1 cellular context compared by ENCODE assay signal in the genomic region with DNA sequence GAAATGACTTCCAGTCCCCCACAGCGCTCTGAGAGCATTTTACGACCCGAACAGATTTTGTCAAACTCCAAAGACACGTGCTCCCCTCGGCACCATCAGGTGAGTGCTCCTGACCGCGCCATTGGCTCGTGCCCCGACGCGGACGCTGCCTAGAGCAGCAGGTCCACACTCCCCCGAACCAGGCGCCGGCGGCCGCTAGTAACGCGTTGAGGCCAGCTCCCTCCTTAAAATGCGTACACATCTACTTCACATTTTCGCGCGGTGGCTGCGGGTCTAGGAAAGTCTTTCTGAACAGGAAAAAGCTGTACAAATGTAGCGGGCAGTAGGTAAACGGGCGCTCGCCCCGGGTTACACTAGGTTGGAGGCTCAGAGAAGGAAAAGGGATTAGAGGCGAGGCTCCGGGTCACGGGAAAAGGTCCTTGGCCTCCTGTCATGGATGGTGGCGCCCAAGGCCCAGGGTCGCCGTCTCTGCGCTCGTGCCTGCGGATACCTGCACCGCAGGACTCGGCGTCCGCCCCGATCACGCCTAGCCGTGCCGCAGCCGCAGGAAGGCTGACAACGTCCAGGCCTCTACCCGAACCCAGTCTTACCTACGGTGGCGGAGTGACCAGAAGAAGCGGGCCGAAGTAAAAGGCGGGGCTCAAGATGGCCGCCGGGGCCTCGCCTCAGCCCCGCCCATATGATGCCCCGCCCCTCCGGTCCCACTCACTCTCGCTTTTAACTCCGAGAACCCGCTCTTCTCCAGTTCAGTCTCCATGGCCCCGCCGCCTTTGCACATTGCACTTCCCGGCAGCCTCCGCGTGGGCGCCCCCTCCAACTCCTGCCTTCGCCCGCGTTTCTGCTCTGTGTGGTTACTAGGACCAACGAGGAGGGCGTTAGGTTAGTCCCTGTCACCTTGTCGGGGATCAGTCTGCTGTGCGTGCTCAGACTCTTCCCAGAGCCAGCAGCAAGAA.
A peak's percentile ranks its signal among the peaks of the same experiment; 100 is the strongest.
TF ChIP-seq lines count a peak whose summit lies in the region.

Gene ESD, minus strand, starts transcription at position 647 of the 953 bp plus-strand sequence. CDS start 5,748 bp downstream, outside the sequence.

TF ChIP-seq in K562, 482 proteins besides CTCF, POLR2A, EP300 and RAD21 (continued from another document and continues in another):
- TF ChIP-seq, protein P1, sequence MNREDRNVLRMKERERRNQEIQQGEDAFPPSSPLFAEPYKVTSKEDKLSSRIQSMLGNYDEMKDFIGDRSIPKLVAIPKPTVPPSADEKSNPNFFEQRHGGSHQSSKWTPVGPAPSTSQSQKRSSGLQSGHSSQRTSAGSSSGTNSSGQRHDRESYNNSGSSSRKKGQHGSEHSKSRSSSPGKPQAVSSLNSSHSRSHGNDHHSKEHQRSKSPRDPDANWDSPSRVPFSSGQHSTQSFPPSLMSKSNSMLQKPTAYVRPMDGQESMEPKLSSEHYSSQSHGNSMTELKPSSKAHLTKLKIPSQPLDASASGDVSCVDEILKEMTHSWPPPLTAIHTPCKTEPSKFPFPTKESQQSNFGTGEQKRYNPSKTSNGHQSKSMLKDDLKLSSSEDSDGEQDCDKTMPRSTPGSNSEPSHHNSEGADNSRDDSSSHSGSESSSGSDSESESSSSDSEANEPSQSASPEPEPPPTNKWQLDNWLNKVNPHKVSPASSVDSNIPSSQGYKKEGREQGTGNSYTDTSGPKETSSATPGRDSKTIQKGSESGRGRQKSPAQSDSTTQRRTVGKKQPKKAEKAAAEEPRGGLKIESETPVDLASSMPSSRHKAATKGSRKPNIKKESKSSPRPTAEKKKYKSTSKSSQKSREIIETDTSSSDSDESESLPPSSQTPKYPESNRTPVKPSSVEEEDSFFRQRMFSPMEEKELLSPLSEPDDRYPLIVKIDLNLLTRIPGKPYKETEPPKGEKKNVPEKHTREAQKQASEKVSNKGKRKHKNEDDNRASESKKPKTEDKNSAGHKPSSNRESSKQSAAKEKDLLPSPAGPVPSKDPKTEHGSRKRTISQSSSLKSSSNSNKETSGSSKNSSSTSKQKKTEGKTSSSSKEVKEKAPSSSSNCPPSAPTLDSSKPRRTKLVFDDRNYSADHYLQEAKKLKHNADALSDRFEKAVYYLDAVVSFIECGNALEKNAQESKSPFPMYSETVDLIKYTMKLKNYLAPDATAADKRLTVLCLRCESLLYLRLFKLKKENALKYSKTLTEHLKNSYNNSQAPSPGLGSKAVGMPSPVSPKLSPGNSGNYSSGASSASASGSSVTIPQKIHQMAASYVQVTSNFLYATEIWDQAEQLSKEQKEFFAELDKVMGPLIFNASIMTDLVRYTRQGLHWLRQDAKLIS (CRISPR knock-in tag; IDR thresholded peaks at IDR 0.05), result 0 out of 2 replicates have a peak, but pooled peaks have one; percentile 58
- TF ChIP-seq RNF2 (IDR thresholded peaks at IDR 0.05) (peak; percentile 70), E2F5 (CRISPR knock-in tag; IDR thresholded peaks at IDR 0.05) (no peak), GABPA (tag; conservative IDR thresholded peaks at IDR 0.05; ENCODE audit: low read depth) (no peak; the same call in 1 of the 2 replicates), NCOA4 (IDR thresholded peaks at IDR 0.05; ENCODE audit: partially characterized antibody) (no peak), NFIC (IDR thresholded peaks at IDR 0.05) (no peak), TRIM24 (IDR thresholded peaks at IDR 0.05) (no peak), KLF13 (tag; IDR thresholded peaks at IDR 0.05; ENCODE audit: borderline replicate concordance, low read depth) (no peak), GTF2B (IDR thresholded peaks at IDR 0.05; ENCODE audit: extremely low read depth, insufficient read length) (peak; percentile 9), ZBTB17 (CRISPR knock-in tag; IDR thresholded peaks at IDR 0.05) (no peak), HMGN3 (IDR thresholded peaks at IDR 0.05; ENCODE audit: borderline replicate concordance, extremely low read depth, insufficient read length, low read depth, low read length) (no peak), NR2F6 (CRISPR knock-in tag; IDR thresholded peaks at IDR 0.05) (no peak), ZNF212 (CRISPR knock-in tag; IDR thresholded peaks at IDR 0.05) (no peak), RB1 (IDR thresholded peaks at IDR 0.05; ENCODE audit: low read depth) (0 out of 2 replicates have a peak, but pooled peaks have one; percentile 30), L3MBTL2 (IDR thresholded peaks at IDR 0.05) (peak; percentile 91), ZNF217 (CRISPR knock-in tag; IDR thresholded peaks at IDR 0.05) (no peak), ZNF586 (CRISPR knock-in tag; conservative IDR thresholded peaks at IDR 0.05) (no peak), NFRKB (IDR thresholded peaks at IDR 0.05; ENCODE audit: low read depth) (peak; percentile 74; the same call in 1 of the 2 replicates), ESRRB (CRISPR knock-in tag; IDR thresholded peaks at IDR 0.05; ENCODE audit: borderline replicate concordance) (no peak), ZNF274 (IDR thresholded peaks at IDR 0.05; ENCODE audit: borderline replicate concordance, low read depth, low read length) (no peak), ZNF57 (CRISPR knock-in tag; IDR thresholded peaks at IDR 0.05) (no peak), POLR2AphosphoS2 (IDR thresholded peaks at IDR 0.05; ENCODE audit: low read length) (no peak), MTA3 (IDR thresholded peaks at IDR 0.05; ENCODE audit: borderline replicate concordance) (peak; percentile 60; the same call in 1 of the 2 replicates), ZBTB7A (IDR thresholded peaks at IDR 0.05; ENCODE audit: borderline replicate concordance, control insufficient read depth, low read depth, low read length) (no peak), CREM (IDR thresholded peaks at IDR 0.05; ENCODE audit: low read depth) (peak; percentile 27; the same call in 1 of the 2 replicates), SP2 (IDR thresholded peaks at IDR 0.05; ENCODE audit: extremely low read depth, low read depth, low read length, poor library complexity, severe bottlenecking) (no peak), PHB (CRISPR knock-in tag; IDR thresholded peaks at IDR 0.05) (no peak), SIN3A (IDR thresholded peaks at IDR 0.05; ENCODE audit: borderline replicate concordance in 2 of 2, control insufficient read depth in 1 of 2, low read depth in 2 of 2, low read length in 2 of 2) (no peak)
- TF ChIP-seq, protein P2, sequence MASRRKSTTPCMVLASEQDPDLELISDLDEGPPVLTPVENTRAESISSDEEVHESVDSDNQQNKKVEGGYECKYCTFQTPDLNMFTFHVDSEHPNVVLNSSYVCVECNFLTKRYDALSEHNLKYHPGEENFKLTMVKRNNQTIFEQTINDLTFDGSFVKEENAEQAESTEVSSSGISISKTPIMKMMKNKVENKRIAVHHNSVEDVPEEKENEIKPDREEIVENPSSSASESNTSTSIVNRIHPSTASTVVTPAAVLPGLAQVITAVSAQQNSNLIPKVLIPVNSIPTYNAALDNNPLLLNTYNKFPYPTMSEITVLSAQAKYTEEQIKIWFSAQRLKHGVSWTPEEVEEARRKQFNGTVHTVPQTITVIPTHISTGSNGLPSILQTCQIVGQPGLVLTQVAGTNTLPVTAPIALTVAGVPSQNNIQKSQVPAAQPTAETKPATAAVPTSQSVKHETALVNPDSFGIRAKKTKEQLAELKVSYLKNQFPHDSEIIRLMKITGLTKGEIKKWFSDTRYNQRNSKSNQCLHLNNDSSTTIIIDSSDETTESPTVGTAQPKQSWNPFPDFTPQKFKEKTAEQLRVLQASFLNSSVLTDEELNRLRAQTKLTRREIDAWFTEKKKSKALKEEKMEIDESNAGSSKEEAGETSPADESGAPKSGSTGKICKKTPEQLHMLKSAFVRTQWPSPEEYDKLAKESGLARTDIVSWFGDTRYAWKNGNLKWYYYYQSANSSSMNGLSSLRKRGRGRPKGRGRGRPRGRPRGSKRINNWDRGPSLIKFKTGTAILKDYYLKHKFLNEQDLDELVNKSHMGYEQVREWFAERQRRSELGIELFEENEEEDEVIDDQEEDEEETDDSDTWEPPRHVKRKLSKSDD (conservative IDR thresholded peaks at IDR 0.05; ENCODE audit: low read length), result no peak
- TF ChIP-seq, protein P3, sequence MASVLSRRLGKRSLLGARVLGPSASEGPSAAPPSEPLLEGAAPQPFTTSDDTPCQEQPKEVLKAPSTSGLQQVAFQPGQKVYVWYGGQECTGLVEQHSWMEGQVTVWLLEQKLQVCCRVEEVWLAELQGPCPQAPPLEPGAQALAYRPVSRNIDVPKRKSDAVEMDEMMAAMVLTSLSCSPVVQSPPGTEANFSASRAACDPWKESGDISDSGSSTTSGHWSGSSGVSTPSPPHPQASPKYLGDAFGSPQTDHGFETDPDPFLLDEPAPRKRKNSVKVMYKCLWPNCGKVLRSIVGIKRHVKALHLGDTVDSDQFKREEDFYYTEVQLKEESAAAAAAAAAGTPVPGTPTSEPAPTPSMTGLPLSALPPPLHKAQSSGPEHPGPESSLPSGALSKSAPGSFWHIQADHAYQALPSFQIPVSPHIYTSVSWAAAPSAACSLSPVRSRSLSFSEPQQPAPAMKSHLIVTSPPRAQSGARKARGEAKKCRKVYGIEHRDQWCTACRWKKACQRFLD (CRISPR knock-in tag; IDR thresholded peaks at IDR 0.05), result peak; percentile 54; the same call in 1 of the 2 replicates
- TF ChIP-seq, protein P4, sequence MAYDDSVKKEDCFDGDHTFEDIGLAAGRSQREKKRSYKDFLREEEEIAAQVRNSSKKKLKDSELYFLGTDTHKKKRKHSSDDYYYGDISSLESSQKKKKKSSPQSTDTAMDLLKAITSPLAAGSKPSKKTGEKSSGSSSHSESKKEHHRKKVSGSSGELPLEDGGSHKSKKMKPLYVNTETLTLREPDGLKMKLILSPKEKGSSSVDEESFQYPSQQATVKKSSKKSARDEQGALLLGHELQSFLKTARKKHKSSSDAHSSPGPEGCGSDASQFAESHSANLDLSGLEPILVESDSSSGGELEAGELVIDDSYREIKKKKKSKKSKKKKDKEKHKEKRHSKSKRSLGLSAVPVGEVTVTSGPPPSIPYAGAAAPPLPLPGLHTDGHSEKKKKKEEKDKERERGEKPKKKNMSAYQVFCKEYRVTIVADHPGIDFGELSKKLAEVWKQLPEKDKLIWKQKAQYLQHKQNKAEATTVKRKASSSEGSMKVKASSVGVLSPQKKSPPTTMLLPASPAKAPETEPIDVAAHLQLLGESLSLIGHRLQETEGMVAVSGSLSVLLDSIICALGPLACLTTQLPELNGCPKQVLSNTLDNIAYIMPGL (CRISPR knock-in tag; IDR thresholded peaks at IDR 0.05), result no peak
- TF ChIP-seq, protein P5, sequence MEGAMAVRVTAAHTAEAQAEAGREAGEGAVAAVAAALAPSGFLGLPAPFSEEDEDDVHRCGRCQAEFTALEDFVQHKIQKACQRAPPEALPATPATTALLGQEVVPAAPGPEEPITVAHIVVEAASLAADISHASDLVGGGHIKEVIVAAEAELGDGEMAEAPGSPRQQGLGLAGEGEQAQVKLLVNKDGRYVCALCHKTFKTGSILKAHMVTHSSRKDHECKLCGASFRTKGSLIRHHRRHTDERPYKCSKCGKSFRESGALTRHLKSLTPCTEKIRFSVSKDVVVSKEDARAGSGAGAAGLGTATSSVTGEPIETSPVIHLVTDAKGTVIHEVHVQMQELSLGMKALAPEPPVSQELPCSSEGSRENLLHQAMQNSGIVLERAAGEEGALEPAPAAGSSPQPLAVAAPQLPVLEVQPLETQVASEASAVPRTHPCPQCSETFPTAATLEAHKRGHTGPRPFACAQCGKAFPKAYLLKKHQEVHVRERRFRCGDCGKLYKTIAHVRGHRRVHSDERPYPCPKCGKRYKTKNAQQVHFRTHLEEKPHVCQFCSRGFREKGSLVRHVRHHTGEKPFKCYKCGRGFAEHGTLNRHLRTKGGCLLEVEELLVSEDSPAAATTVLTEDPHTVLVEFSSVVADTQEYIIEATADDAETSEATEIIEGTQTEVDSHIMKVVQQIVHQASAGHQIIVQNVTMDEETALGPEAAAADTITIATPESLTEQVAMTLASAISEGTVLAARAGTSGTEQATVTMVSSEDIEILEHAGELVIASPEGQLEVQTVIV (CRISPR knock-in tag; IDR thresholded peaks at IDR 0.05; ENCODE audit: borderline replicate concordance), result no peak
- TF ChIP-seq, protein P6, sequence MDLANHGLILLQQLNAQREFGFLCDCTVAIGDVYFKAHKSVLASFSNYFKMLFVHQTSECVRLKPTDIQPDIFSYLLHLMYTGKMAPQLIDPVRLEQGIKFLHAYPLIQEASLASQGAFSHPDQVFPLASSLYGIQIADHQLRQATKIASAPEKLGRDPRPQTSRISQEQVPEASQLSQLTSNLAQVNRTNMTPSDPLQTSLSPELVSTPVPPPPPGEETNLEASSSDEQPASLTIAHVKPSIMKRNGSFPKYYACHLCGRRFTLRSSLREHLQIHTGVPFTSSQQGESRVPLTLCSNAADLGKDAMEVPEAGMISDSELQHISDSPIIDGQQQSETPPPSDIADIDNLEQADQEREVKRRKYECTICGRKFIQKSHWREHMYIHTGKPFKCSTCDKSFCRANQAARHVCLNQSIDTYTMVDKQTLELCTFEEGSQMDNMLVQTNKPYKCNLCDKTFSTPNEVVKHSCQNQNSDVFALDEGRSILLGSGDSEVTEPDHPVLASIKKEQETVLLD (IDR thresholded peaks at IDR 0.05), result no peak
- TF ChIP-seq, protein P7, sequence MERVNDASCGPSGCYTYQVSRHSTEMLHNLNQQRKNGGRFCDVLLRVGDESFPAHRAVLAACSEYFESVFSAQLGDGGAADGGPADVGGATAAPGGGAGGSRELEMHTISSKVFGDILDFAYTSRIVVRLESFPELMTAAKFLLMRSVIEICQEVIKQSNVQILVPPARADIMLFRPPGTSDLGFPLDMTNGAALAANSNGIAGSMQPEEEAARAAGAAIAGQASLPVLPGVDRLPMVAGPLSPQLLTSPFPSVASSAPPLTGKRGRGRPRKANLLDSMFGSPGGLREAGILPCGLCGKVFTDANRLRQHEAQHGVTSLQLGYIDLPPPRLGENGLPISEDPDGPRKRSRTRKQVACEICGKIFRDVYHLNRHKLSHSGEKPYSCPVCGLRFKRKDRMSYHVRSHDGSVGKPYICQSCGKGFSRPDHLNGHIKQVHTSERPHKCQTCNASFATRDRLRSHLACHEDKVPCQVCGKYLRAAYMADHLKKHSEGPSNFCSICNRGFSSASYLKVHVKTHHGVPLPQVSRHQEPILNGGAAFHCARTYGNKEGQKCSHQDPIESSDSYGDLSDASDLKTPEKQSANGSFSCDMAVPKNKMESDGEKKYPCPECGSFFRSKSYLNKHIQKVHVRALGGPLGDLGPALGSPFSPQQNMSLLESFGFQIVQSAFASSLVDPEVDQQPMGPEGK (CRISPR knock-in tag; IDR thresholded peaks at IDR 0.05; ENCODE audit: borderline replicate concordance), result no peak
